ENCODE assay signal across 1 cellular context in genomic region chr5:73498057-73498992, GRCh38.
A peak's percentile ranks its signal among the peaks of the same experiment; 100 is the strongest.
TF ChIP-seq lines count a peak whose summit lies in the region.

BTF3 (plus strand) TSS chr5:73498442; CDS start chr5:73498668, 226 bp downstream.

TF ChIP-seq in HepG2, 621 proteins besides CTCF, POLR2A, EP300 and RAD21 (continued from another document and continues in another):
- peak; percentile 93 for TF ChIP-seq ZNF740 (CRISPR knock-in tag; IDR thresholded peaks at IDR 0.05)
- 0 out of 2 replicates have a peak, but pooled peaks have one; percentile 62 for TF ChIP-seq ZNF17 (CRISPR knock-in tag; IDR thresholded peaks at IDR 0.05)
- TF ChIP-seq CEBPZ (IDR thresholded peaks at IDR 0.05; ENCODE audit: low read length), result no peak
- peak; percentile 88 for TF ChIP-seq ZNF782 (CRISPR knock-in tag; IDR thresholded peaks at IDR 0.05; ENCODE audit: borderline replicate concordance)
- TF ChIP-seq MXI1 (IDR thresholded peaks at IDR 0.05; ENCODE audit: borderline replicate concordance, low read depth, low read length), result peak; percentile 21; the same call in 1 of the 3 replicates
- no peak for TF ChIP-seq ATF2 (CRISPR knock-in tag; IDR thresholded peaks at IDR 0.05)
- TF ChIP-seq NFRKB (IDR thresholded peaks at IDR 0.05), result peak; percentile 61
- no peak for TF ChIP-seq DPF2 (CRISPR knock-in tag; IDR thresholded peaks at IDR 0.05; ENCODE audit: borderline replicate concordance, low read depth)
- no peak for TF ChIP-seq NCOA5 (CRISPR knock-in tag; IDR thresholded peaks at IDR 0.05)
- TF ChIP-seq ZFP41 (CRISPR knock-in tag; IDR thresholded peaks at IDR 0.05; ENCODE audit: borderline replicate concordance), result no peak; the same call in 1 of the 2 replicates
- 0 out of 2 replicates have a peak, but pooled peaks have one; percentile 26 for TF ChIP-seq ZNF234 (CRISPR knock-in tag; conservative IDR thresholded peaks at IDR 0.05)
- TF ChIP-seq FOXP1 (IDR thresholded peaks at IDR 0.05), result no peak
- no peak for TF ChIP-seq FOXP1 (CRISPR knock-in tag; IDR thresholded peaks at IDR 0.05)
- no peak; the same call in 1 of the 2 replicates for TF ChIP-seq ZNF3 (CRISPR knock-in tag; IDR thresholded peaks at IDR 0.05)
- no peak for TF ChIP-seq ZMYM2 (CRISPR knock-in tag; IDR thresholded peaks at IDR 0.05)
- no peak for TF ChIP-seq ZNF251 (CRISPR knock-in tag; IDR thresholded peaks at IDR 0.05)
- TF ChIP-seq UBTF (CRISPR knock-in tag; IDR thresholded peaks at IDR 0.05), result peak; percentile 93
- peak; percentile 85 for TF ChIP-seq HES4 (CRISPR knock-in tag; IDR thresholded peaks at IDR 0.05; ENCODE audit: borderline replicate concordance)
- TF ChIP-seq ONECUT2 (CRISPR knock-in tag; IDR thresholded peaks at IDR 0.05), result no peak
- peak; percentile 94 for TF ChIP-seq ZNF772 (CRISPR knock-in tag; IDR thresholded peaks at IDR 0.05)
- TF ChIP-seq SRSF1 (optimal IDR thresholded peaks at IDR 0.05; ENCODE audit: low read depth, low read length), result no peak
- TF ChIP-seq ZNF746 (CRISPR knock-in tag; IDR thresholded peaks at IDR 0.05), result no peak
- TF ChIP-seq KLF11 (CRISPR knock-in tag; IDR thresholded peaks at IDR 0.05), result no peak; the same call in 1 of the 2 replicates
- peak; percentile 89 for TF ChIP-seq RBM39 (IDR thresholded peaks at IDR 0.05; ENCODE audit: low read depth, low read length, poor library complexity, severe bottlenecking)
- TF ChIP-seq DRAP1 (CRISPR knock-in tag; IDR thresholded peaks at IDR 0.05), result peak; percentile 83
- TF ChIP-seq NCOA1 (CRISPR knock-in tag; IDR thresholded peaks at IDR 0.05), result 0 out of 2 replicates have a peak, but pooled peaks have one; percentile 38
- no peak; the same call in 1 of the 2 replicates for TF ChIP-seq MXD4 (CRISPR knock-in tag; IDR thresholded peaks at IDR 0.05)
- TF ChIP-seq ZBTB33 (CRISPR knock-in tag; IDR thresholded peaks at IDR 0.05), result no peak
- TF ChIP-seq ZBTB38 (CRISPR knock-in tag; IDR thresholded peaks at IDR 0.05), result peak; percentile 57; the same call in 1 of the 2 replicates
- TF ChIP-seq TEAD2 (CRISPR knock-in tag; IDR thresholded peaks at IDR 0.05), result peak; percentile 74; the same call in 1 of the 2 replicates
- peak; percentile 93; the same call in 1 of the 2 replicates for TF ChIP-seq ZZZ3 (CRISPR knock-in tag; IDR thresholded peaks at IDR 0.05; ENCODE audit: borderline replicate concordance)
- peak; percentile 77 for TF ChIP-seq CREM (IDR thresholded peaks at IDR 0.05)
- TF ChIP-seq CREM (CRISPR knock-in tag; IDR thresholded peaks at IDR 0.05), result no peak
- TF ChIP-seq AKNA (CRISPR knock-in tag; IDR thresholded peaks at IDR 0.05; ENCODE audit: borderline replicate concordance), result no peak
- peak; percentile 37 for TF ChIP-seq HNRNPK (IDR thresholded peaks at IDR 0.05; ENCODE audit: low read depth, low read length, poor library complexity, severe bottlenecking)
- no peak for TF ChIP-seq ATM (IDR thresholded peaks at IDR 0.05; ENCODE audit: borderline replicate concordance)
- peak; percentile 97 for TF ChIP-seq DMAP1 (CRISPR knock-in tag; IDR thresholded peaks at IDR 0.05)
- 0 out of 2 replicates have a peak, but pooled peaks have one; percentile 79 for TF ChIP-seq ZNF775 (CRISPR knock-in tag; IDR thresholded peaks at IDR 0.05; ENCODE audit: borderline replicate concordance)
- TF ChIP-seq TGIF2 (CRISPR knock-in tag; IDR thresholded peaks at IDR 0.05), result no peak; the same call in 1 of the 2 replicates
- TF ChIP-seq TBP (CRISPR knock-in tag; IDR thresholded peaks at IDR 0.05), result no peak
- TF ChIP-seq ZNF337 (CRISPR knock-in tag; IDR thresholded peaks at IDR 0.05; ENCODE audit: borderline replicate concordance, low read depth), result no peak
- TF ChIP-seq HNF1A (IDR thresholded peaks at IDR 0.05; ENCODE audit: low read depth), result no peak
- TF ChIP-seq HNF1A (CRISPR knock-in tag; IDR thresholded peaks at IDR 0.05; ENCODE audit: borderline replicate concordance), result peak; percentile 47; the same call in 1 of the 2 replicates
